8 cellular contexts compared by ENCODE assay signal in genomic region chr17:79612468-79613194, GRCh38. TPM values are rescaled to one million over a fixed set of nuclear protein-coding genes. Genes with fewer than 3 reads are reported as not detected.
A peak's percentile ranks its signal among the peaks of the same experiment; 100 is the strongest.
DNase-seq lines count a peak whose midpoint lies in the region; ATAC-seq, FAIRE-seq and TF ChIP-seq lines count a peak whose summit lies in the region.

No MANE protein-coding gene starts in this region.

- no peaks in the 10 kb centered on the region for H3K9me3 Mint-ChIP-seq in type B pancreatic cell

- no peak overlapping the region for H3K27ac ChIP-seq in left lung

- no peaks in the 10 kb centered on the region for H3K36me3 Mint-ChIP-seq in type B pancreatic cell

- peak; percentile 30 for ATAC-seq in left lung
- ATAC-seq in GM19397 (IDR thresholded peaks at IDR 0.05; ENCODE audit: unreplicated experiment): no peak
- no peak for ATAC-seq in GM18870 (IDR thresholded peaks at IDR 0.05; ENCODE audit: unreplicated experiment)

- H3K4me1 ChIP-seq in left lung: no peaks in the 10 kb centered on the region

- H3K36me3 ChIP-seq in left lung: no peaks in the 10 kb centered on the region

- DNase-seq in Daoy (ENCODE audit: low read depth): peak; percentile 81
- peak in 58 of 76 experiments; percentile 2 to 65 (median 28) for DNase-seq in HUDEP-2 (lab: John Stamatoyannopoulos, UW; ENCODE audit: unreplicated experiment in 76 of 76)
- DNase-seq in RCC 7860 (ENCODE audit: low spot score): peak; percentile 18
- DNase-seq in astrocyte of the hippocampus (ENCODE audit: low read depth, low spot score): peak; percentile 23
- no peak for DNase-seq in left lung
- DNase-seq in type B pancreatic cell (ENCODE audit: extremely low spot score, unreplicated experiment): no peak

- peaks cover 3% of the 10 kb centered on the region for H3K4me1 Mint-ChIP-seq in type B pancreatic cell (ENCODE audit: unreplicated experiment)

- H3K27me3 ChIP-seq in left lung: peaks cover 45 to 93% of the 10 kb centered on the region in 2 donors

- FAIRE-seq in RCC 7860 (lab: Jason Lieb, UNC): no peak

- peak in 1 of 2 donors; percentile 35 for TF ChIP-seq CTCF in left lung (IDR thresholded peaks at IDR 0.05)
- TF ChIP-seq CTCF in type B pancreatic cell (conservative IDR thresholded peaks at IDR 0.05): peak; percentile 85

- H3K9me3 ChIP-seq in left lung: no peaks in the 10 kb centered on the region

- intact Hi-C loops in left lung (cut with DNase I): no loop called here

- H3K4me3 Mint-ChIP-seq in type B pancreatic cell: peak overlapping the region; percentile 65

- H3K27me3 Mint-ChIP-seq in type B pancreatic cell: peaks cover 78% of the 10 kb centered on the region

- H3K27ac Mint-ChIP-seq in type B pancreatic cell: no peak overlapping the region

- H3K4me3 ChIP-seq in left lung: no peak overlapping the region

RNA-seq across cellular contexts. Expression of gene RBFOX3, which starts 1.8 kb away (rescaled TPM):
- total RNA-seq in Daoy (2014; rRNA removed; shearing (Covaris generic)): not detected in 2 replicates
- not detected for total RNA-seq in left lung
- 1.6 and 2.0 TPM in 2 replicates for total RNA-seq in type B pancreatic cell (ENCODE audit: low replicate concordance)

Comparison
In these comparisons a context has a peak if more than half of its experiments do, and no peak if none do; other contexts are left out.
1. DNase-seq: peak in Daoy (single experiment), HUDEP-2 (58 of 76), RCC 7860 (single experiment) and astrocyte of the hippocampus (single experiment); none in left lung (0 of 2) and type B pancreatic cell (single experiment).